ENCODE assay signal across 8 cellular contexts in the genomic region with DNA sequence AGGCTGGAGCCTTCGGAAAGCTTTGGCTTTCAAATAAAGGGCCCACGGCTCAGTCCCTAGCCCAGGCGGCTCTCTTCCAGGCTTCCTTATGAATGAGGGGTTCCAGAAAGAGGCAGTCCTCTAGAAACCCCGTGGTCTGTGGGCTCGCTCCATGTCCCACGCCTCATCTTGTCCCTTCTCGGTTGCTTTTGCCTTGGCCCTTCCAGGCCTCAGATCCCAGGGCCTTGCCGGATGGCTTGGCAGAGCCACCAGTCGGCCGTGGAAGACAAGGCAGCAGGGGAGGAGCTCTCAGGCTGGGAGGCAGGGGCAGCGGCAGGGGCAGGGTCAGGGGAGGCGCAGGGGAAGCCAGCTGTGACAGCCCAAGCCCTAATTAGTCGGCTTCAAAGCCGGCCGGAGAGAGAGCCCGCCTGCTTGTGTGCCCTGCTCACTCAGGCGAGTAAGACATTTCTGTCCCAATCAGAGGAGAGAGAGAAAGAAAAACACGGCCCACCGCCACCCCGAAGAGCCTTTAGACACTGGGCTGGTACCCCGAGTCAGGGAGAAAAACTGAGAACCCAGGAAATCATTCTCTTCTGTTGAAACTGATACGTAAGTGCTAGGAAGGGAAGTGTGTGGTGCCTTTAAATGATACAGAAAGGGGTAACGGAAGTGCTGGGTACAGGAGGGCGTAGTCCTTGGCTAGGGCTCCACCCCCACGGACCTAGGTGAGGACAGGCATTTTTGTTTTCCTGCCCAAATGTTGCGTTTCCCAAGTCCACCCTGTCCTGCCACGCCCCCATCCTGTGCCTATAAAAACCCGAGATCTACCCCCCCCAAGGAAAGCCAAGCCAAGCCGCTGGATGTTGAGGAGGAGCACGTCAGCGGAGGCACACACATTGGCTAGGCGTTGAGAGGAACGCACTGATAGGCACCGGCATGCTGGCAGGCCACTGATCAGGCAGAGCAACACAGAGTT. TPM values are rescaled to one million over a fixed set of nuclear protein-coding genes. Genes with fewer than 3 reads are reported as not detected.
DNase-seq lines count a peak whose midpoint lies in the region; ATAC-seq and TF ChIP-seq lines count a peak whose summit lies in the region.

No MANE protein-coding gene starts in this region.

- no peak for ATAC-seq in HG03108 (IDR thresholded peaks at IDR 0.05; ENCODE audit: unreplicated experiment)
- ATAC-seq in HG03457 (IDR thresholded peaks at IDR 0.05; ENCODE audit: unreplicated experiment): no peak

- H3K4me1 ChIP-seq in NT2/D1 (ENCODE audit: insufficient read depth, insufficient read length): peaks cover 18% of the 10 kb centered on the region

- TF ChIP-seq CTCF in GM12864 (IDR thresholded peaks at IDR 0.05; ENCODE audit: low read depth, low read length, missing control alignments): no peak

- no peaks in the 10 kb centered on the region for H3K36me3 ChIP-seq in NT2/D1 (ENCODE audit: insufficient read depth, insufficient read length, low read length)

- H3K27me3 ChIP-seq in NT2/D1 (ENCODE audit: insufficient read depth, insufficient read length): no peaks in the 10 kb centered on the region

- peak overlapping the region; percentile 53 for H3K9ac ChIP-seq in NT2/D1 (ENCODE audit: insufficient read length, low read depth)

- DNase-seq in GM12864 (ENCODE audit: low read depth) (peak; percentile 34), NT2/D1 (ENCODE audit: low read depth, low spot score) (peak; percentile 38), germinal center (ENCODE audit: low spot score) (peak; percentile 66), nucleus accumbens (lab: John Stamatoyannopoulos, UW) (peak in 37 of 56 donors; percentile 2 to 60 (median 23)), A172 (ENCODE audit: low spot score) (no peak)
- no peak for DNase-seq in effector CD8-positive, alpha-beta T cell (lab: John Stamatoyannopoulos, UW)

- H3K9me3 ChIP-seq in NT2/D1 (ENCODE audit: insufficient read depth, low read length): no peaks in the 10 kb centered on the region

- H3K4me3 ChIP-seq in GM12864 (ENCODE audit: low read depth, low read length): peak overlapping the region; percentile 10
- H3K4me3 ChIP-seq in NT2/D1 (ENCODE audit: insufficient read length, low read depth): no peak overlapping the region

RNA-seq across cellular contexts. Expression of a gene that starts 27.8 kb away (rescaled TPM):
- 0.14 and 0.91 TPM in 2 replicates for total RNA-seq in A172 (2014; rRNA removed; shearing (Covaris generic))

Comparison
In these comparisons a context has a peak if more than half of its experiments do, and no peak if none do; other contexts are left out.
1. DNase-seq: peak in GM12864 (single experiment), NT2/D1 (single experiment), germinal center (single experiment) and nucleus accumbens (37 of 56); none in effector CD8-positive, alpha-beta T cell (single experiment) and A172 (single experiment).